ENCODE assay signal across 1 cellular context in the genomic region with DNA sequence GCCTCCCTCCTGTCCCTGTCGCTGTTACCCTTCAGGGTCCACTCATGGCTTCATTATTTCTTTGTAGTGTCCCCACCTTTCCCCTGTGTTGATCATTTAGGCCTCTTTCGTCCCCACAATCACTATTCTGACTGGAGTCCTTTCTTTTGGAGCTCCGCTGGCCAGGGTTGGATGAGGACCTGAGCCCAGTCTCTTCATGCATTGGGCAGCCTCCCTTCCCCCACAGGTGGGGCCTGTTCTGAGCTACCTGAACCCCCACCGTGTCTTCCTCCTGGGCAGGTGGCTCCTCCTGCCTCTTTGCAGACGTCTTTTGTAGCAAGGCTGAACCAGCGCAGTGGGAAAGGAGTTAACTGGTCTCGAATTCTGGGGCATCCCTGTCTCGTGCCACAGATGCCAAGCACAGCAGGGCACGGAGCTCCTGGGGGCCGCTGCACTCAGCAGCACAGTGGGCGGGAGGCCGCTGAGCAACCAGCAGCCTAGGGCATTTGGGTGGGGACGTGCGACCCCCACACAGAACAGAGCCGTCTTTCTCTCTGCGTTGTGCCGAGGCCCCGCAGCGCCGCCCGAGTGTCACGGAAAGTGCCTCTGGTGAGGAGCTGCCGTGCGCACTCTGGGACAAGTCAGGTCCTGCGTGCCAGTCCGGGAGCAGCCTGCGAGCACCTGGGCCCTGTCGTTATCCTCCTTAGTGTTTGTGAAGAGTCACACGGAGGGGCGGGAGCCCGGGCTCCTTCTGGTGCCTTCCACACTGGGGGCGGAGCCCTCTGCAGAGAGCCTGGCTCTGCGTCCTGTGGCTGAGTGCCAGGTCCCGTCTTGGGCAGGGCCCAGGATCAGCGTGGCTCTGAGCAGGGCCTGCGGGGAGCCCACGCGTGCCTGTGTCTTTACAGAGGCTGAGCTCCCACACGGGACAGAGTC.
TF ChIP-seq lines count a peak whose summit lies in the region.

No MANE protein-coding gene starts in this region.

TF ChIP-seq in HepG2, 621 proteins besides CTCF, POLR2A, EP300 and RAD21 (continued from another document):
- TF ChIP-seq, protein P1, sequence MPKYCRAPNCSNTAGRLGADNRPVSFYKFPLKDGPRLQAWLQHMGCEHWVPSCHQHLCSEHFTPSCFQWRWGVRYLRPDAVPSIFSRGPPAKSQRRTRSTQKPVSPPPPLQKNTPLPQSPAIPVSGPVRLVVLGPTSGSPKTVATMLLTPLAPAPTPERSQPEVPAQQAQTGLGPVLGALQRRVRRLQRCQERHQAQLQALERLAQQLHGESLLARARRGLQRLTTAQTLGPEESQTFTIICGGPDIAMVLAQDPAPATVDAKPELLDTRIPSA (CRISPR knock-in tag; IDR thresholded peaks at IDR 0.05; ENCODE audit: borderline replicate concordance), result no peak
- TF ChIP-seq, protein P2, sequence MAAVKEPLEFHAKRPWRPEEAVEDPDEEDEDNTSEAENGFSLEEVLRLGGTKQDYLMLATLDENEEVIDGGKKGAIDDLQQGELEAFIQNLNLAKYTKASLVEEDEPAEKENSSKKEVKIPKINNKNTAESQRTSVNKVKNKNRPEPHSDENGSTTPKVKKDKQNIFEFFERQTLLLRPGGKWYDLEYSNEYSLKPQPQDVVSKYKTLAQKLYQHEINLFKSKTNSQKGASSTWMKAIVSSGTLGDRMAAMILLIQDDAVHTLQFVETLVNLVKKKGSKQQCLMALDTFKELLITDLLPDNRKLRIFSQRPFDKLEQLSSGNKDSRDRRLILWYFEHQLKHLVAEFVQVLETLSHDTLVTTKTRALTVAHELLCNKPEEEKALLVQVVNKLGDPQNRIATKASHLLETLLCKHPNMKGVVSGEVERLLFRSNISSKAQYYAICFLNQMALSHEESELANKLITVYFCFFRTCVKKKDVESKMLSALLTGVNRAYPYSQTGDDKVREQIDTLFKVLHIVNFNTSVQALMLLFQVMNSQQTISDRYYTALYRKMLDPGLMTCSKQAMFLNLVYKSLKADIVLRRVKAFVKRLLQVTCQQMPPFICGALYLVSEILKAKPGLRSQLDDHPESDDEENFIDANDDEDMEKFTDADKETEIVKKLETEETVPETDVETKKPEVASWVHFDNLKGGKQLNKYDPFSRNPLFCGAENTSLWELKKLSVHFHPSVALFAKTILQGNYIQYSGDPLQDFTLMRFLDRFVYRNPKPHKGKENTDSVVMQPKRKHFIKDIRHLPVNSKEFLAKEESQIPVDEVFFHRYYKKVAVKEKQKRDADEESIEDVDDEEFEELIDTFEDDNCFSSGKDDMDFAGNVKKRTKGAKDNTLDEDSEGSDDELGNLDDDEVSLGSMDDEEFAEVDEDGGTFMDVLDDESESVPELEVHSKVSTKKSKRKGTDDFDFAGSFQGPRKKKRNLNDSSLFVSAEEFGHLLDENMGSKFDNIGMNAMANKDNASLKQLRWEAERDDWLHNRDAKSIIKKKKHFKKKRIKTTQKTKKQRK (IDR thresholded peaks at IDR 0.05; ENCODE audit: low read length), result no peak
- TF ChIP-seq, protein P3, sequence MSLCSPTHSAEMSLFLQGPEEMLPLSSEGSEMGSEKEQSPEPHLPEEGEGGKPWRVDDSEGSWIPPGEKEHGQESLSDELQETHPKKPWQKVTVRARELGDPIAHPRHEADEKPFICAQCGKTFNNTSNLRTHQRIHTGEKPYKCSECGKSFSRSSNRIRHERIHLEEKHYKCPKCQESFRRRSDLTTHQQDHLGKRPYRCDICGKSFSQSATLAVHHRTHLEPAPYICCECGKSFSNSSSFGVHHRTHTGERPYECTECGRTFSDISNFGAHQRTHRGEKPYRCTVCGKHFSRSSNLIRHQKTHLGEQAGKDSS (CRISPR knock-in tag; IDR thresholded peaks at IDR 0.05; ENCODE audit: borderline replicate concordance, low read depth), result no peak
- TF ChIP-seq ZNF557 (CRISPR knock-in tag; IDR thresholded peaks at IDR 0.05) (no peak), HDAC6 (IDR thresholded peaks at IDR 0.05; ENCODE audit: low read depth, low read length) (no peak), PAWR (CRISPR knock-in tag; IDR thresholded peaks at IDR 0.05; ENCODE audit: borderline replicate concordance) (no peak), RORA (CRISPR knock-in tag; IDR thresholded peaks at IDR 0.05) (no peak), SALL2 (CRISPR knock-in tag; IDR thresholded peaks at IDR 0.05) (no peak), GABPA (IDR thresholded peaks at IDR 0.05; ENCODE audit: low read depth, low read length) (no peak), GABPA (CRISPR knock-in tag; IDR thresholded peaks at IDR 0.05; ENCODE audit: low read depth) (no peak), ZNF143 (CRISPR knock-in tag; IDR thresholded peaks at IDR 0.05) (no peak), ZNF121 (CRISPR knock-in tag; IDR thresholded peaks at IDR 0.05) (no peak), SRSF4 (IDR thresholded peaks at IDR 0.05; ENCODE audit: low read depth, low read length, poor library complexity, severe bottlenecking) (no peak)
- TF ChIP-seq, protein P4, sequence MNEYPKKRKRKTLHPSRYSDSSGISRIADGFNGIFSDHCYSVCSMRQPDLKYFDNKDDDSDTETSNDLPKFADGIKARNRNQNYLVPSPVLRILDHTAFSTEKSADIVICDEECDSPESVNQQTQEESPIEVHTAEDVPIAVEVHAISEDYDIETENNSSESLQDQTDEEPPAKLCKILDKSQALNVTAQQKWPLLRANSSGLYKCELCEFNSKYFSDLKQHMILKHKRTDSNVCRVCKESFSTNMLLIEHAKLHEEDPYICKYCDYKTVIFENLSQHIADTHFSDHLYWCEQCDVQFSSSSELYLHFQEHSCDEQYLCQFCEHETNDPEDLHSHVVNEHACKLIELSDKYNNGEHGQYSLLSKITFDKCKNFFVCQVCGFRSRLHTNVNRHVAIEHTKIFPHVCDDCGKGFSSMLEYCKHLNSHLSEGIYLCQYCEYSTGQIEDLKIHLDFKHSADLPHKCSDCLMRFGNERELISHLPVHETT (CRISPR knock-in tag; conservative IDR thresholded peaks at IDR 0.05), result no peak
- TF ChIP-seq, protein P5, sequence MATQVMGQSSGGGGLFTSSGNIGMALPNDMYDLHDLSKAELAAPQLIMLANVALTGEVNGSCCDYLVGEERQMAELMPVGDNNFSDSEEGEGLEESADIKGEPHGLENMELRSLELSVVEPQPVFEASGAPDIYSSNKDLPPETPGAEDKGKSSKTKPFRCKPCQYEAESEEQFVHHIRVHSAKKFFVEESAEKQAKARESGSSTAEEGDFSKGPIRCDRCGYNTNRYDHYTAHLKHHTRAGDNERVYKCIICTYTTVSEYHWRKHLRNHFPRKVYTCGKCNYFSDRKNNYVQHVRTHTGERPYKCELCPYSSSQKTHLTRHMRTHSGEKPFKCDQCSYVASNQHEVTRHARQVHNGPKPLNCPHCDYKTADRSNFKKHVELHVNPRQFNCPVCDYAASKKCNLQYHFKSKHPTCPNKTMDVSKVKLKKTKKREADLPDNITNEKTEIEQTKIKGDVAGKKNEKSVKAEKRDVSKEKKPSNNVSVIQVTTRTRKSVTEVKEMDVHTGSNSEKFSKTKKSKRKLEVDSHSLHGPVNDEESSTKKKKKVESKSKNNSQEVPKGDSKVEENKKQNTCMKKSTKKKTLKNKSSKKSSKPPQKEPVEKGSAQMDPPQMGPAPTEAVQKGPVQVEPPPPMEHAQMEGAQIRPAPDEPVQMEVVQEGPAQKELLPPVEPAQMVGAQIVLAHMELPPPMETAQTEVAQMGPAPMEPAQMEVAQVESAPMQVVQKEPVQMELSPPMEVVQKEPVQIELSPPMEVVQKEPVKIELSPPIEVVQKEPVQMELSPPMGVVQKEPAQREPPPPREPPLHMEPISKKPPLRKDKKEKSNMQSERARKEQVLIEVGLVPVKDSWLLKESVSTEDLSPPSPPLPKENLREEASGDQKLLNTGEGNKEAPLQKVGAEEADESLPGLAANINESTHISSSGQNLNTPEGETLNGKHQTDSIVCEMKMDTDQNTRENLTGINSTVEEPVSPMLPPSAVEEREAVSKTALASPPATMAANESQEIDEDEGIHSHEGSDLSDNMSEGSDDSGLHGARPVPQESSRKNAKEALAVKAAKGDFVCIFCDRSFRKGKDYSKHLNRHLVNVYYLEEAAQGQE (IDR thresholded peaks at IDR 0.05; ENCODE audit: borderline replicate concordance in 1 of 2, low read depth in 1 of 2, low read length in 2 of 2), result no peak
